ENCODE assay signal across 1 cellular context in the genomic region with DNA sequence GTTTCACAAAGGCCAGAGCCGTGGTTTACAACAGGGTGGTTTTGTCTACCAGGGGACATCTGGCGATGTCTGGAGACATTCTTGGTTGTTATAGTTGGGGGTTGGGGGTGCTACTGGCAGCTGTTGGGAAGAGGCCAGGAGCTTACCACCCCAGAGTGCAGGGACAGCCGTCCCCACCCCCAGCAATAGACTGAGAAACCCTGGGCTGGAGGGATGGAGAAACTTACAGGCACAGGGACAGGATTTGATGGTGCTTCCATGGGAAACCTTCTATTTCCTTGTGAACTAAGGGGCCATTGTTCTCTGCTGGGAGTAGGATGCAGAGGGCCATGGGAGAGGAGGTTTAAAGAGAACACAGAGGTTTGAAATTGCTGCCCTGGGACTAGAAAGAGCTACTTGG.
TF ChIP-seq lines count a peak whose summit lies in the region.

No MANE protein-coding gene starts in this region.

TF ChIP-seq in WTC11, 78 proteins besides CTCF, POLR2A, EP300 and RAD21 (continued from another document):
- TF ChIP-seq, protein P1, sequence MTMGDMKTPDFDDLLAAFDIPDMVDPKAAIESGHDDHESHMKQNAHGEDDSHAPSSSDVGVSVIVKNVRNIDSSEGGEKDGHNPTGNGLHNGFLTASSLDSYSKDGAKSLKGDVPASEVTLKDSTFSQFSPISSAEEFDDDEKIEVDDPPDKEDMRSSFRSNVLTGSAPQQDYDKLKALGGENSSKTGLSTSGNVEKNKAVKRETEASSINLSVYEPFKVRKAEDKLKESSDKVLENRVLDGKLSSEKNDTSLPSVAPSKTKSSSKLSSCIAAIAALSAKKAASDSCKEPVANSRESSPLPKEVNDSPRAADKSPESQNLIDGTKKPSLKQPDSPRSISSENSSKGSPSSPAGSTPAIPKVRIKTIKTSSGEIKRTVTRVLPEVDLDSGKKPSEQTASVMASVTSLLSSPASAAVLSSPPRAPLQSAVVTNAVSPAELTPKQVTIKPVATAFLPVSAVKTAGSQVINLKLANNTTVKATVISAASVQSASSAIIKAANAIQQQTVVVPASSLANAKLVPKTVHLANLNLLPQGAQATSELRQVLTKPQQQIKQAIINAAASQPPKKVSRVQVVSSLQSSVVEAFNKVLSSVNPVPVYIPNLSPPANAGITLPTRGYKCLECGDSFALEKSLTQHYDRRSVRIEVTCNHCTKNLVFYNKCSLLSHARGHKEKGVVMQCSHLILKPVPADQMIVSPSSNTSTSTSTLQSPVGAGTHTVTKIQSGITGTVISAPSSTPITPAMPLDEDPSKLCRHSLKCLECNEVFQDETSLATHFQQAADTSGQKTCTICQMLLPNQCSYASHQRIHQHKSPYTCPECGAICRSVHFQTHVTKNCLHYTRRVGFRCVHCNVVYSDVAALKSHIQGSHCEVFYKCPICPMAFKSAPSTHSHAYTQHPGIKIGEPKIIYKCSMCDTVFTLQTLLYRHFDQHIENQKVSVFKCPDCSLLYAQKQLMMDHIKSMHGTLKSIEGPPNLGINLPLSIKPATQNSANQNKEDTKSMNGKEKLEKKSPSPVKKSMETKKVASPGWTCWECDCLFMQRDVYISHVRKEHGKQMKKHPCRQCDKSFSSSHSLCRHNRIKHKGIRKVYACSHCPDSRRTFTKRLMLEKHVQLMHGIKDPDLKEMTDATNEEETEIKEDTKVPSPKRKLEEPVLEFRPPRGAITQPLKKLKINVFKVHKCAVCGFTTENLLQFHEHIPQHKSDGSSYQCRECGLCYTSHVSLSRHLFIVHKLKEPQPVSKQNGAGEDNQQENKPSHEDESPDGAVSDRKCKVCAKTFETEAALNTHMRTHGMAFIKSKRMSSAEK (CRISPR knock-in tag; IDR thresholded peaks at IDR 0.05; ENCODE audit: borderline replicate concordance): no peak
- TF ChIP-seq, protein P2, sequence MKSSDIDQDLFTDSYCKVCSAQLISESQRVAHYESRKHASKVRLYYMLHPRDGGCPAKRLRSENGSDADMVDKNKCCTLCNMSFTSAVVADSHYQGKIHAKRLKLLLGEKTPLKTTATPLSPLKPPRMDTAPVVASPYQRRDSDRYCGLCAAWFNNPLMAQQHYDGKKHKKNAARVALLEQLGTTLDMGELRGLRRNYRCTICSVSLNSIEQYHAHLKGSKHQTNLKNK (CRISPR knock-in tag; IDR thresholded peaks at IDR 0.05): no peak
- TF ChIP-seq, protein P3, sequence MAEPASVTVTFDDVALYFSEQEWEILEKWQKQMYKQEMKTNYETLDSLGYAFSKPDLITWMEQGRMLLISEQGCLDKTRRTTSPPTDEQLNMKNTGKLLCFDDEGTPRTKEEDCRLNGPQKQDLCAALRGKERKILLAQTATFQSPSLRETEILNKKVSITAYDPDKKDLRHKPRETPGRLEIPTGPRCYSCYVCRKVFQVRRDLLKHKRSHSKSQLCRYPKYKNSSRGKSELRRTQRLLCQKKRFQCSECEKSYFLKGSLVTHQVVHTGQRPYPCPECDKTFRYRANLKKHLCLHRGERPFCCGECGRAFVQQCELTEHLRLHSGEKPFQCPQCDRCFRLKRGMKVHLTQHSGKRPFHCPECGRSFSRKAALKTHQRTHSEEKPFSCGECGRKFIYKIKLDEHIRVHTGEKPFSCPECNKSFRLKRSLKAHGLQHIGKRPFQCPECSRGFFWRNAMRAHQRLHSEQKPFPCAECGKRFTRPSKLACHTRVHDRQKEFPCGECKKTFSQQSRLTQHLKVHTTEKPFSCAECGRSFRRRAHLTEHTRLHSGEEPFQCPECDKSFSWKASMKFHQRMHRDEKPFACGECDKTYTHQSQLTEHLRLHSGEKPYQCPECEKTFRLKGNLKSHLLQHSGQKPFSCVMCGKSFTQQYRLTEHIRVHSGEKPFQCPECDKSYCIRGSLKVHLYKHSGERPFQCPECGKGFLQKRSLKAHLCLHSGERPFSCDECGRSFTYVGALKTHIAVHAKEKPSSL (CRISPR knock-in tag; conservative IDR thresholded peaks at IDR 0.05): no peak
- TF ChIP-seq FOXP1 (CRISPR knock-in tag; IDR thresholded peaks at IDR 0.05; ENCODE audit: borderline replicate concordance) (no peak), MLX (CRISPR knock-in tag; IDR thresholded peaks at IDR 0.05) (no peak), ATF1 (CRISPR knock-in tag; IDR thresholded peaks at IDR 0.05) (no peak)
- TF ChIP-seq, protein P4, sequence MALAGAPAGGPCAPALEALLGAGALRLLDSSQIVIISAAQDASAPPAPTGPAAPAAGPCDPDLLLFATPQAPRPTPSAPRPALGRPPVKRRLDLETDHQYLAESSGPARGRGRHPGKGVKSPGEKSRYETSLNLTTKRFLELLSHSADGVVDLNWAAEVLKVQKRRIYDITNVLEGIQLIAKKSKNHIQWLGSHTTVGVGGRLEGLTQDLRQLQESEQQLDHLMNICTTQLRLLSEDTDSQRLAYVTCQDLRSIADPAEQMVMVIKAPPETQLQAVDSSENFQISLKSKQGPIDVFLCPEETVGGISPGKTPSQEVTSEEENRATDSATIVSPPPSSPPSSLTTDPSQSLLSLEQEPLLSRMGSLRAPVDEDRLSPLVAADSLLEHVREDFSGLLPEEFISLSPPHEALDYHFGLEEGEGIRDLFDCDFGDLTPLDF (CRISPR knock-in tag; IDR thresholded peaks at IDR 0.05): no peak
- TF ChIP-seq, protein P5, sequence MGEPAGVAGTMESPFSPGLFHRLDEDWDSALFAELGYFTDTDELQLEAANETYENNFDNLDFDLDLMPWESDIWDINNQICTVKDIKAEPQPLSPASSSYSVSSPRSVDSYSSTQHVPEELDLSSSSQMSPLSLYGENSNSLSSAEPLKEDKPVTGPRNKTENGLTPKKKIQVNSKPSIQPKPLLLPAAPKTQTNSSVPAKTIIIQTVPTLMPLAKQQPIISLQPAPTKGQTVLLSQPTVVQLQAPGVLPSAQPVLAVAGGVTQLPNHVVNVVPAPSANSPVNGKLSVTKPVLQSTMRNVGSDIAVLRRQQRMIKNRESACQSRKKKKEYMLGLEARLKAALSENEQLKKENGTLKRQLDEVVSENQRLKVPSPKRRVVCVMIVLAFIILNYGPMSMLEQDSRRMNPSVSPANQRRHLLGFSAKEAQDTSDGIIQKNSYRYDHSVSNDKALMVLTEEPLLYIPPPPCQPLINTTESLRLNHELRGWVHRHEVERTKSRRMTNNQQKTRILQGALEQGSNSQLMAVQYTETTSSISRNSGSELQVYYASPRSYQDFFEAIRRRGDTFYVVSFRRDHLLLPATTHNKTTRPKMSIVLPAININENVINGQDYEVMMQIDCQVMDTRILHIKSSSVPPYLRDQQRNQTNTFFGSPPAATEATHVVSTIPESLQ (CRISPR knock-in tag; IDR thresholded peaks at IDR 0.05): no peak
